25 cellular contexts compared by ENCODE assay signal in the genomic region with DNA sequence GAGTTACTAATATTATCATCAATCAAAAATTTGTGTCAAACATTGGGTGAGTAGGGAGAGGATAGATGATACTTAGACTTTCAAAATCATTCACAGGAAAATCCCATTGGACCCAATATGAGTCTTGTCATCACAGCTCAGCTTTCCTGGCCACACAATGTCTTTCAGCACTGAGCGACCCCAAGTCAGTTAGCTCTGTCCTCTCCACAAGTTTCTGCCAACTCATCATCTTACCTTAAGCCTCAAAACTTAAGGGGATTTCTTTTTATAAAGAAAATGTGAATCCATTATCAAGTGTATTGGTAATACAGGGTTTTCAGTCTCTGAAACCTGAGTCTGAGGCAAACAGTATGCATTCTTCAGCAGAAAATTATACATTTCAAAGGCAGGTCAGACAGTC.
"Had no signal": no experiment of that assay in that cellular context is flagged by ENCODE, and none has a peak within 500 bp of the region (broad histone marks: within the 10 kb centered on the region; RNA-seq: fewer than 3 reads in every experiment).

No MANE protein-coding gene starts in this region.

- H3K27ac ChIP-seq: coronary artery, gastroesophageal sphincter, neutrophil, ovary, psoas muscle, right atrium auricular region, thyroid gland had no signal

- H3K4me3 ChIP-seq: coronary artery, gastroesophageal sphincter, ovary, psoas muscle, right atrium auricular region, thyroid gland had no signal

- FAIRE-seq: islet of Langerhans had no signal

- H3K9me3 ChIP-seq: gastroesophageal sphincter, neutrophil, ovary, psoas muscle, right atrium auricular region, thyroid gland had no signal

- H3K9me3 Mint-ChIP-seq: activated B cell treated with CpG ODN at 0.5 μM for 24 hours; activated CD4-positive, alpha-beta T cell treated with anti-CD3 and anti-CD28 coated beads, Interleukin-2, amount 10 ng/mL, durations not matched to agents 7 days and 5 days; endodermal cell; mesothelial cell of epicardium; naive thymus-derived CD8-positive, alpha-beta T cell; T-helper 1 cell treated with Interleukin-12 subunit alpha and Interleukin-12 subunit beta and Interleukin-4 antibody, amounts not matched to agents 30 μg/mL and 1 μg/mL, for 36 hours had no signal

- H3K4me1 ChIP-seq: gastroesophageal sphincter, right atrium auricular region, thyroid gland had no signal

- H3K4me3 Mint-ChIP-seq: activated B cell treated with CpG ODN at 0.5 μM for 24 hours; activated CD4-positive, alpha-beta T cell treated with anti-CD3 and anti-CD28 coated beads, Interleukin-2, amount 10 ng/mL, durations not matched to agents 7 days and 5 days; endodermal cell; mesothelial cell of epicardium; naive thymus-derived CD8-positive, alpha-beta T cell; T-helper 1 cell treated with Interleukin-12 subunit alpha and Interleukin-12 subunit beta and Interleukin-4 antibody, amounts not matched to agents 30 μg/mL and 1 μg/mL, for 36 hours had no signal

- DNase-seq: activated B cell treated with CpG ODN at 0.5 μM for 24 hours; activated CD4-positive, alpha-beta T cell treated with anti-CD3 and anti-CD28 coated beads, Interleukin-2, amount 10 ng/mL, durations not matched to agents 7 days and 5 days; activated CD8-positive, alpha-beta memory T cell treated with anti-CD3 and anti-CD28 coated beads, Interleukin-2, amount 50 U/mL, for 48 hours; activated naive CD4-positive, alpha-beta T cell; cerebellar nuclear complex; endodermal cell; head of caudate nucleus; hypothalamus; left ventricle myocardium superior; mammary epithelial cell; naive thymus-derived CD8-positive, alpha-beta T cell; ovary; psoas muscle; stimulated activated CD4-positive, alpha-beta T cell treated with anti-CD3 and anti-CD28 coated beads, Interleukin-4, amount 100 ng/mL, for 24 hours; stimulated activated naive CD4-positive, alpha-beta T cell treated with Interleukin-2 at 50 U/mL for 16 hours; substantia nigra; T1000; thyroid gland had no signal

- H3K27me3 ChIP-seq: gastroesophageal sphincter, neutrophil, ovary, right atrium auricular region, thyroid gland had no signal

- H3K27me3 Mint-ChIP-seq: activated B cell treated with CpG ODN at 0.5 μM for 24 hours; activated CD4-positive, alpha-beta T cell treated with anti-CD3 and anti-CD28 coated beads, Interleukin-2, amount 10 ng/mL, durations not matched to agents 7 days and 5 days; naive thymus-derived CD8-positive, alpha-beta T cell had no signal

- H3K36me3 ChIP-seq: ovary, thyroid gland had no signal

- ATAC-seq: gastroesophageal sphincter; left ventricle myocardium superior; naive thymus-derived CD8-positive, alpha-beta T cell; psoas muscle had no signal

- H3K27ac Mint-ChIP-seq: activated B cell treated with CpG ODN at 0.5 μM for 24 hours; activated CD4-positive, alpha-beta T cell treated with anti-CD3 and anti-CD28 coated beads, Interleukin-2, amount 10 ng/mL, durations not matched to agents 7 days and 5 days; endodermal cell; mesothelial cell of epicardium; T-helper 1 cell treated with Interleukin-12 subunit alpha and Interleukin-12 subunit beta and Interleukin-4 antibody, amounts not matched to agents 30 μg/mL and 1 μg/mL, for 36 hours had no signal
